Comparison of ENCODE assay signal across 35 cellular contexts in genomic region chr2:12666445-12666844, GRCh38.
"Had no signal": no experiment of that assay in that cellular context is flagged by ENCODE, and none has a peak within 500 bp of the region (broad histone marks: within the 10 kb centered on the region; RNA-seq: fewer than 3 reads in every experiment).

No MANE protein-coding gene starts in this region.

- DNase-seq: Karpas-422, Kasumi-1, MG63, MM.1S, MV-4-11, NCI-H1048, NCI-H1092, NCI-H1092 treated with DMSO at 0.1 percent for 48 hours, NCI-H1105, NCI-H1105 treated with DMSO at 0.1 percent for 48 hours, NCI-H1417, NCI-H1417 treated with DMSO at 0.1 percent for 48 hours, NCI-H1436, NCI-H1436 treated with DMSO at 0.1 percent for 48 hours, NCI-H146, NCI-H1694 treated with DMSO at 0.1 percent for 48 hours, NCI-H187, NCI-H187 treated with DMSO at 0.1 percent for 48 hours, NCI-H1930, NCI-H2029, NCI-H2029 treated with DMSO at 0.1 percent for 48 hours, NCI-H2081, NCI-H2081 treated with DMSO at 0.1 percent for 48 hours, NCI-H2107, NCI-H2171, NCI-H2171 treated with DMSO at 0.1 percent for 48 hours, NCI-H2227 treated with DMSO at 0.1 percent for 48 hours, NCI-H226, NCI-H345, NCI-H446, NCI-H446 treated with DMSO at 0.1 percent for 48 hours, NCI-H510A, NCI-H510A treated with DMSO at 0.1 percent for 48 hours, NCI-H524, NCI-H524 treated with DMSO at 0.1 percent for 48 hours had no signal

- H3K36me3 ChIP-seq: MG63 had no signal

- H3K27me3 ChIP-seq: MG63 had no signal

- H3K4me3 ChIP-seq: MG63 had no signal
